9 cellular contexts compared by ENCODE assay signal in the genomic region with DNA sequence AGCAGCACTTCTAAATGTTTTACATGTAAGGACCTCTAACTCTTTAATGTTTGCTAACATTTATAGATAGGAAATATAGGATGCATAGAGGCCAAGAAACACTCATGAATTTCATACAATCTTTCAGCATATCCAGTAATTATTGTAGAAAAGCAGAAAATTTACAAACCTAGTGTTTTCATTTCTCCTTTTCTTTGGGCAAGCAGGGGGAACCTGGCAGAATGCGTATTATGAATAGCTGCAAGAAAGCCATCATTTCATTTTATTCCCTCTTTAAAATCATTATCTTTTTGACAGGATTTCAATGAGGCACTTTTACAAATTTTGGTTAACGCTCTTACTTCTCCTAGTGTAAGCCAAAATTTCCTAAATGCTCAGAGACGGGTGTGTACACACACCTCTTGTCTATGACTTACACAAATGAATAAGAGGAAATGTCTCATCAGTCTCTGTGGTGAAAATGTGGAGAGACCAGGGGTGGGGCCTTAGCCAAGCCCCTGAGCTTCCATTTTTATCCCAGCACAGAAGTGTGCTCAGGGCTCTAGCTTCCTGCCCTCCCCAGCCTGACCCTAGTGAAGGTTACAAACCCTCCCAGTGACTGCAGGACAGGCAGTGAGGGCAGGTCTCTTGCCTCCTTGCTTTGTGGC.
DNase-seq lines count a peak whose midpoint lies in the region; ATAC-seq and TF ChIP-seq lines count a peak whose summit lies in the region.
"Had no signal": no experiment of that assay in that cellular context is flagged by ENCODE, and none has a peak within 500 bp of the region (broad histone marks: within the 10 kb centered on the region; RNA-seq: fewer than 3 reads in every experiment).

No MANE protein-coding gene starts in this region.

- H3K27ac ChIP-seq in foreskin keratinocyte (peak overlapping the region; percentile 92), tibial nerve (peak overlapping the region in 2 of 4 donors; percentile 47 to 65), Peyer's patch (peak overlapping the region in 2 of 4 donors; percentile 25 to 38)
- H3K27ac ChIP-seq: SK-N-MC had no signal

- H3K9me3 ChIP-seq in tibial nerve (no peaks in the 10 kb centered on the region), Peyer's patch (no peaks in the 10 kb centered on the region)

- H3K4me1 ChIP-seq in foreskin keratinocyte = peaks cover 33% of the 10 kb centered on the region
- H3K4me1 ChIP-seq in tibial nerve = peaks cover 0 to 22% (median 10%) of the 10 kb centered on the region in 4 donors
- H3K4me1 ChIP-seq in Peyer's patch = peaks cover 0 to 9% (median 0%) of the 10 kb centered on the region in 4 donors

- H3K36me3 ChIP-seq in tibial nerve (peaks cover 0 to 4% (median 0%) of the 10 kb centered on the region in 3 donors), Peyer's patch (no peaks in the 10 kb centered on the region)

- peak in 1 of 2 donors; percentile 22 for TF ChIP-seq EP300 in tibial nerve (IDR thresholded peaks at IDR 0.05)

- WGBS in tibial nerve, 2 donors = 70 to 87% methylated on average over 3 of the region's 3 CpGs

- DNase-seq in activated CD4-positive, alpha-beta T cell treated with anti-CD3 and anti-CD28 coated beads for 48 hours = peak; percentile 80
- DNase-seq in foreskin keratinocyte (peak; percentile 70 to 84), tibial nerve (ENCODE audit: low spot score in 2 of 2) (no peak), NCI-H1436 (lab: John Stamatoyannopoulos, UW) (no peak), Peyer's patch (no peak)
- DNase-seq in stimulated activated CD4-positive, alpha-beta T cell treated with anti-CD3 and anti-CD28 coated beads, Interleukin-4, amount 100 ng/mL, for 4 hours = peak; percentile 43 to 70

- ATAC-seq in GM19324 (IDR thresholded peaks at IDR 0.05; ENCODE audit: low FRiP score, unreplicated experiment) = peak; percentile 58
- ATAC-seq in HG03342 (IDR thresholded peaks at IDR 0.05; ENCODE audit: unreplicated experiment) = peak; percentile 84
- ATAC-seq in foreskin keratinocyte = peak; percentile 94

- no peak for TF ChIP-seq POLR2A in tibial nerve (IDR thresholded peaks at IDR 0.05)
- TF ChIP-seq POLR2A in Peyer's patch (IDR thresholded peaks at IDR 0.05) = no peak

- H3K27me3 ChIP-seq in foreskin keratinocyte = no peaks in the 10 kb centered on the region
- H3K27me3 ChIP-seq in tibial nerve = no peaks in the 10 kb centered on the region
- H3K27me3 ChIP-seq in Peyer's patch = no peaks in the 10 kb centered on the region

- no peak overlapping the region for H3K4me3 ChIP-seq in tibial nerve
- no peak overlapping the region for H3K4me3 ChIP-seq in Peyer's patch
- H3K4me3 ChIP-seq: SK-N-MC had no signal

- TF ChIP-seq CTCF in foreskin keratinocyte (conservative IDR thresholded peaks at IDR 0.05) (no peak), tibial nerve (IDR thresholded peaks at IDR 0.05) (no peak), Peyer's patch (IDR thresholded peaks at IDR 0.05) (no peak)

Comparison
In these comparisons a context has a peak if more than half of its experiments do, and no peak if none do; other contexts are left out.
1. DNase-seq: peak in activated CD4-positive, alpha-beta T cell treated with anti-CD3 and anti-CD28 coated beads for 48 hours (single experiment), foreskin keratinocyte (2 of 2) and stimulated activated CD4-positive, alpha-beta T cell treated with anti-CD3 and anti-CD28 coated beads, Interleukin-4, amount 100 ng/mL, for 4 hours (2 of 2); none in tibial nerve (0 of 2), NCI-H1436 (single experiment) and Peyer's patch (0 of 3).
2. Peak in every context shown above with its lines, with median percentiles within 50 percentile points of each other: ATAC-seq.